In the genomic region with DNA sequence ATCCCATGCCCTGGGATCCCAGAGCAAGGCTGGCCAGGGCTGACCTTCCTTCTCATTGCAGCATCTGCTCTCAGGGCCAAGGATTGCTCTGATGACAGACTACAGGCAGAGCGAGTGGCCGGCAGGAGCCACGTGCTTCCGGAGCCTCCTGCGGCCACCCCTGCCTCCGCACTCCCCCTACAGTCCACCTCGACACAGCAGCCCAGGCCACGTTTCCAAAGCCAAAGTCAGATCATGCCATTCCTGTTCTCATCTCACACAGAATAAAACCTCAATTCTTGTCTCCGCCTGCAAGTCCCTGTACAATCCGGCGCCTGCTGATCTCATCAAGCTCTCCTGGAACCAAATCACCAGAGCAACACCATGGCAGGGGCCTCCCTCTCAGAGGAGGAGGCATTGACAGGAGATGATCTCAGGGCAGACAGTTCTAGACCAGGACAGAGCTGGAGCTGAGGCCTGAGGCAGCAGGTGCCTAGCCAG, we compare ENCODE assay signal across 8 cellular contexts. TPM values are rescaled to one million over a fixed set of nuclear protein-coding genes. Genes with fewer than 3 reads are reported as not detected.
DNase-seq lines count a peak whose midpoint lies in the region; ATAC-seq and TF ChIP-seq lines count a peak whose summit lies in the region.

No MANE protein-coding gene starts in this region.

- H3K36me3 ChIP-seq in PC-9 (ENCODE audit: low read depth) (no peaks in the 10 kb centered on the region), mesodermal cell (ENCODE audit: control insufficient read depth, insufficient read depth, low read length) (no peaks in the 10 kb centered on the region), uterus (no peaks in the 10 kb centered on the region)

- H3F3A ChIP-seq in PC-9 (ENCODE audit: insufficient read depth, low read depth) = peaks cover 6% of the 10 kb centered on the region; the same call in 1 of the 2 replicates

- POLR2A ChIA-PET in PC-9 (lab: Charles Lee; ENCODE audit: unreplicated experiment) = no interaction called here

- H2AFZ ChIP-seq in PC-9 = no peak overlapping the region

- peak overlapping the region; percentile 32; the same call in 1 of the 2 replicates for H3K4me2 ChIP-seq in PC-9

- no peaks in the 10 kb centered on the region for H3K27me3 Mint-ChIP-seq in endothelial cell (ENCODE audit: unreplicated experiment)

- ATAC-seq in GM18517 (IDR thresholded peaks at IDR 0.05; ENCODE audit: unreplicated experiment) (peak; percentile 62), HG03025 (IDR thresholded peaks at IDR 0.05; ENCODE audit: low FRiP score, unreplicated experiment) (peak; percentile 12)

- H3K27me3 ChIP-seq in PC-9 (ENCODE audit: insufficient read depth, low read depth) (no peaks in the 10 kb centered on the region), uterus (no peaks in the 10 kb centered on the region)

- TF ChIP-seq CTCF in PC-9 (conservative IDR thresholded peaks at IDR 0.05) (peak; percentile 64), endothelial cell (IDR thresholded peaks at IDR 0.05; ENCODE audit: unreplicated experiment) (peak; percentile 41), uterus (IDR thresholded peaks at IDR 0.05) (peak; percentile 59 to 82 (median 70))

- H3K4me3 ChIP-seq in PC-9 (no peak overlapping the region), mesodermal cell (ENCODE audit: extremely low read depth, insufficient read depth, low read length, poor library complexity, severe bottlenecking) (no peak overlapping the region), uterus (no peak overlapping the region)

- H4K20me1 ChIP-seq in PC-9 (ENCODE audit: insufficient read depth) = no peaks in the 10 kb centered on the region

- H3K27ac Mint-ChIP-seq in endothelial cell (ENCODE audit: unreplicated experiment) = no peak overlapping the region

- H3K9me3 ChIP-seq in PC-9 (ENCODE audit: insufficient read depth, low read depth) (no peaks in the 10 kb centered on the region), mesodermal cell (ENCODE audit: control insufficient read depth, low read length) (no peaks in the 10 kb centered on the region), uterus (no peaks in the 10 kb centered on the region)

- intact Hi-C loops in PC-9 (cut with micrococcal nuclease; ENCODE audit: unreplicated experiment) = loop anchor here (10.0 kb wide), 1 partner anchor 569 kb away; no protein-coding TSS in a partner anchor
- intact Hi-C loops in uterus (cut with DNase I; ENCODE audit: low total_unique reads) = no loop called here

- DNase-seq in 8988T = peak; percentile 86
- peak; percentile 54 to 71 for DNase-seq in PC-9
- peak; percentile 71 for DNase-seq in endothelial cell (ENCODE audit: low spot score)
- peak; percentile 72 to 74 for DNase-seq in uterus
- DNase-seq in NCI-H2107 (lab: John Stamatoyannopoulos, UW) = no peak

- H3K4me1 Mint-ChIP-seq in endothelial cell (ENCODE audit: unreplicated experiment) = no peaks in the 10 kb centered on the region

- 8 to 17% methylated on average over 9 of the region's 11 CpGs for WGBS in mesodermal cell (ENCODE audit: insufficient coverage in 2 of 2), 2 experiments

- BruUV-seq in PC-9 (replicated peaks; lab: Mats Ljungman, UMichigan) = no TSS peak

- H3K27ac ChIP-seq in PC-9 = no peak overlapping the region
- peak overlapping the region; percentile 32 for H3K27ac ChIP-seq in mesodermal cell (ENCODE audit: low read depth, low read length, severe bottlenecking)
- peak overlapping the region in 1 of 2 donors; percentile 16 for H3K27ac ChIP-seq in uterus

- CTCF ChIA-PET in PC-9 (lab: Charles Lee) = no interaction called here

- H3K79me2 ChIP-seq in PC-9 (ENCODE audit: low read depth) = no peaks in the 10 kb centered on the region

- no peak for TF ChIP-seq POLR2A in uterus (IDR thresholded peaks at IDR 0.05)

- no peaks in the 10 kb centered on the region for H3K36me3 Mint-ChIP-seq in endothelial cell (ENCODE audit: low read depth, unreplicated experiment)

- no peak overlapping the region for H3K4me3 Mint-ChIP-seq in endothelial cell (ENCODE audit: unreplicated experiment)

- H3K9me3 Mint-ChIP-seq in endothelial cell (ENCODE audit: unreplicated experiment) = no peaks in the 10 kb centered on the region

- no peaks in the 10 kb centered on the region for H3K9me2 ChIP-seq in PC-9 (ENCODE audit: insufficient read depth)

- H3K4me1 ChIP-seq in PC-9 (replicated peaks; ENCODE audit: insufficient read depth) (peaks cover 9% of the 10 kb centered on the region; the same call in 1 of the 2 replicates), mesodermal cell (ENCODE audit: control insufficient read depth, insufficient read depth, low read length, poor library complexity, severe bottlenecking) (peaks cover 18% of the 10 kb centered on the region), uterus (no peaks in the 10 kb centered on the region)

RNA-seq across cellular contexts. Expression of a gene that starts 20.9 kb away (rescaled TPM):
- total RNA-seq in PC-9 (2021) (1.0 and 1.4 TPM in 2 replicates), endothelial cell (ENCODE audit: unreplicated experiment) (not detected), uterus (not detected)
- not detected for polyA plus RNA-seq in mesodermal cell (2013, experiment 1 of 2)
- polyA plus RNA-seq in mesodermal cell (2013, experiment 2 of 2) = not detected

RNA-seq across cellular contexts. Expression of a gene that starts 23.1 kb away (rescaled TPM):
- 55.5 and 62.6 TPM in 2 replicates for total RNA-seq in PC-9 (2021)
- 18.7 TPM for total RNA-seq in endothelial cell (ENCODE audit: unreplicated experiment)
- 37.5 TPM for polyA plus RNA-seq in mesodermal cell (2013, experiment 1 of 2)
- polyA plus RNA-seq in mesodermal cell (2013, experiment 2 of 2) = 33.2 TPM
- 10 to 100 TPM in 3 of 4 donors, 1 to 10 TPM in 1; 9.4 to 31.8 (median 19.6) TPM for total RNA-seq in uterus

RNA-seq across cellular contexts. Expression of a gene that starts 45.9 kb away (rescaled TPM):
- total RNA-seq in PC-9 (2021) (24.4 and 35.4 TPM in 2 replicates), endothelial cell (ENCODE audit: unreplicated experiment) (26.6 TPM), uterus (10 to 100 TPM; 16.5 to 97.9 (median 46.7) TPM)
- polyA plus RNA-seq in mesodermal cell (2013, experiment 1 of 2) = 25.0 TPM
- polyA plus RNA-seq in mesodermal cell (2013, experiment 2 of 2) = 27.0 TPM
